ENCODE assay signal across 1 cellular context in the genomic region with DNA sequence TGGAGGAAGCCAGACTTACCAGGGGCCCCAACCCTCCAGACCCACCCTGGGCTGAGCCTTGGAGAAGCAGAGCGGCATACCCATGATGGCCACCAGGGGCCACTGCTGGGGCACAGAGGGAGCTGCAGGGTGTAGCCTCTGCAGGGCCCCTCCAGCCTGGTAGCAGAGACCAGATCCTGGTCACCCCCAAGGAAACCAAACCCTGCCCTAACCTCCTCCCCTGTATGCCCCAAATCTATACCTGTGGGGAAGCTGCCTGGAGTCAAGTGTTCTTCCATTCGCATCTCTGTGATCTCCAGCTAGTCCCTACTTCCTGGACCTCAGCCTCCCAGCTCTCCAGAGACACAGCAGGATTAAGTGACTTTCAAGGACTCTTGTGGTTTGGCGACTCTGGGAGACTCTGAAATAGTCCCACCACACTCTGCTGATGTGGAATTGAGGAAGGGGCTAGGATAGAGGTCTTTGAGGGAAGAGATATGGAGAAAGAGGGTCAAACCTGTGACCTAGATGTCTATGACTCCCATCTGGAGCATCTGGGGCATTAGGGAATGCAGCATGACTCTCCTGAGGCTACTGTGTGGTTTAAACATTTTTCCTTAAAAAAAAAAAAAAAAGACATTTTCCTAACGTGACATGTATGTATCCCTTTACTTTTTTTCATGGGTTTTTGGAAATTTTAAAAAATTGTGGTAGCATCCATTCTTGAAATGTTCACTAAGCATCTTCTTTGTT.
TF ChIP-seq lines count a peak whose summit lies in the region.

No MANE protein-coding gene starts in this region.

TF ChIP-seq in K562, 482 proteins besides CTCF, POLR2A, EP300 and RAD21 (continued from another document and continues in another):
- TF ChIP-seq, protein P1, sequence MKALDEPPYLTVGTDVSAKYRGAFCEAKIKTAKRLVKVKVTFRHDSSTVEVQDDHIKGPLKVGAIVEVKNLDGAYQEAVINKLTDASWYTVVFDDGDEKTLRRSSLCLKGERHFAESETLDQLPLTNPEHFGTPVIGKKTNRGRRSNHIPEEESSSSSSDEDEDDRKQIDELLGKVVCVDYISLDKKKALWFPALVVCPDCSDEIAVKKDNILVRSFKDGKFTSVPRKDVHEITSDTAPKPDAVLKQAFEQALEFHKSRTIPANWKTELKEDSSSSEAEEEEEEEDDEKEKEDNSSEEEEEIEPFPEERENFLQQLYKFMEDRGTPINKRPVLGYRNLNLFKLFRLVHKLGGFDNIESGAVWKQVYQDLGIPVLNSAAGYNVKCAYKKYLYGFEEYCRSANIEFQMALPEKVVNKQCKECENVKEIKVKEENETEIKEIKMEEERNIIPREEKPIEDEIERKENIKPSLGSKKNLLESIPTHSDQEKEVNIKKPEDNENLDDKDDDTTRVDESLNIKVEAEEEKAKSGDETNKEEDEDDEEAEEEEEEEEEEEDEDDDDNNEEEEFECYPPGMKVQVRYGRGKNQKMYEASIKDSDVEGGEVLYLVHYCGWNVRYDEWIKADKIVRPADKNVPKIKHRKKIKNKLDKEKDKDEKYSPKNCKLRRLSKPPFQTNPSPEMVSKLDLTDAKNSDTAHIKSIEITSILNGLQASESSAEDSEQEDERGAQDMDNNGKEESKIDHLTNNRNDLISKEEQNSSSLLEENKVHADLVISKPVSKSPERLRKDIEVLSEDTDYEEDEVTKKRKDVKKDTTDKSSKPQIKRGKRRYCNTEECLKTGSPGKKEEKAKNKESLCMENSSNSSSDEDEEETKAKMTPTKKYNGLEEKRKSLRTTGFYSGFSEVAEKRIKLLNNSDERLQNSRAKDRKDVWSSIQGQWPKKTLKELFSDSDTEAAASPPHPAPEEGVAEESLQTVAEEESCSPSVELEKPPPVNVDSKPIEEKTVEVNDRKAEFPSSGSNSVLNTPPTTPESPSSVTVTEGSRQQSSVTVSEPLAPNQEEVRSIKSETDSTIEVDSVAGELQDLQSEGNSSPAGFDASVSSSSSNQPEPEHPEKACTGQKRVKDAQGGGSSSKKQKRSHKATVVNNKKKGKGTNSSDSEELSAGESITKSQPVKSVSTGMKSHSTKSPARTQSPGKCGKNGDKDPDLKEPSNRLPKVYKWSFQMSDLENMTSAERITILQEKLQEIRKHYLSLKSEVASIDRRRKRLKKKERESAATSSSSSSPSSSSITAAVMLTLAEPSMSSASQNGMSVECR (CRISPR knock-in tag; IDR thresholded peaks at IDR 0.05): no peak
- TF ChIP-seq CTBP1 (IDR thresholded peaks at IDR 0.05; ENCODE audit: borderline replicate concordance): 0 out of 2 replicates have a peak, but pooled peaks have one; percentile 25
- peak in 1 of 3 experiments; percentile 35 for TF ChIP-seq YY1 (IDR thresholded peaks at IDR 0.05; ENCODE audit: borderline replicate concordance in 1 of 3, control insufficient read depth in 1 of 3, extremely low read depth in 1 of 3, insufficient read depth in 3 of 3, insufficient read length in 1 of 3, insufficient replicate concordance in 2 of 3, low read depth in 1 of 3, low read length in 2 of 3)
- TF ChIP-seq, protein P2, sequence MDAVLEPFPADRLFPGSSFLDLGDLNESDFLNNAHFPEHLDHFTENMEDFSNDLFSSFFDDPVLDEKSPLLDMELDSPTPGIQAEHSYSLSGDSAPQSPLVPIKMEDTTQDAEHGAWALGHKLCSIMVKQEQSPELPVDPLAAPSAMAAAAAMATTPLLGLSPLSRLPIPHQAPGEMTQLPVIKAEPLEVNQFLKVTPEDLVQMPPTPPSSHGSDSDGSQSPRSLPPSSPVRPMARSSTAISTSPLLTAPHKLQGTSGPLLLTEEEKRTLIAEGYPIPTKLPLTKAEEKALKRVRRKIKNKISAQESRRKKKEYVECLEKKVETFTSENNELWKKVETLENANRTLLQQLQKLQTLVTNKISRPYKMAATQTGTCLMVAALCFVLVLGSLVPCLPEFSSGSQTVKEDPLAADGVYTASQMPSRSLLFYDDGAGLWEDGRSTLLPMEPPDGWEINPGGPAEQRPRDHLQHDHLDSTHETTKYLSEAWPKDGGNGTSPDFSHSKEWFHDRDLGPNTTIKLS (IDR thresholded peaks at IDR 0.05; ENCODE audit: borderline replicate concordance, low read depth): 0 out of 2 replicates have a peak, but pooled peaks have one; percentile 24
- no peak for TF ChIP-seq ZNF586 (CRISPR knock-in tag; conservative IDR thresholded peaks at IDR 0.05)
- no peak for TF ChIP-seq ZBTB5 (IDR thresholded peaks at IDR 0.05)
- TF ChIP-seq E2F1 (CRISPR knock-in tag; IDR thresholded peaks at IDR 0.05): no peak
- no peak for TF ChIP-seq CLOCK (CRISPR knock-in tag; IDR thresholded peaks at IDR 0.05; ENCODE audit: borderline replicate concordance)
- TF ChIP-seq, protein P3, sequence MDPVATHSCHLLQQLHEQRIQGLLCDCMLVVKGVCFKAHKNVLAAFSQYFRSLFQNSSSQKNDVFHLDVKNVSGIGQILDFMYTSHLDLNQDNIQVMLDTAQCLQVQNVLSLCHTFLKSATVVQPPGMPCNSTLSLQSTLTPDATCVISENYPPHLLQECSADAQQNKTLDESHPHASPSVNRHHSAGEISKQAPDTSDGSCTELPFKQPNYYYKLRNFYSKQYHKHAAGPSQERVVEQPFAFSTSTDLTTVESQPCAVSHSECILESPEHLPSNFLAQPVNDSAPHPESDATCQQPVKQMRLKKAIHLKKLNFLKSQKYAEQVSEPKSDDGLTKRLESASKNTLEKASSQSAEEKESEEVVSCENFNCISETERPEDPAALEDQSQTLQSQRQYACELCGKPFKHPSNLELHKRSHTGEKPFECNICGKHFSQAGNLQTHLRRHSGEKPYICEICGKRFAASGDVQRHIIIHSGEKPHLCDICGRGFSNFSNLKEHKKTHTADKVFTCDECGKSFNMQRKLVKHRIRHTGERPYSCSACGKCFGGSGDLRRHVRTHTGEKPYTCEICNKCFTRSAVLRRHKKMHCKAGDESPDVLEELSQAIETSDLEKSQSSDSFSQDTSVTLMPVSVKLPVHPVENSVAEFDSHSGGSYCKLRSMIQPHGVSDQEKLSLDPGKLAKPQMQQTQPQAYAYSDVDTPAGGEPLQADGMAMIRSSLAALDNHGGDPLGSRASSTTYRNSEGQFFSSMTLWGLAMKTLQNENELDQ (CRISPR knock-in tag; IDR thresholded peaks at IDR 0.05; ENCODE audit: borderline replicate concordance): no peak
- TF ChIP-seq TSHZ1 (CRISPR knock-in tag; IDR thresholded peaks at IDR 0.05): no peak
- no peak for TF ChIP-seq ZNF778 (CRISPR knock-in tag; IDR thresholded peaks at IDR 0.05)
- no peak for TF ChIP-seq NFXL1 (CRISPR knock-in tag; IDR thresholded peaks at IDR 0.05)
- TF ChIP-seq CBFA2T3 (IDR thresholded peaks at IDR 0.05): no peak
- 0 out of 2 replicates have a peak, but pooled peaks have one; percentile 50 for TF ChIP-seq ZBTB1 (CRISPR knock-in tag; IDR thresholded peaks at IDR 0.05; ENCODE audit: borderline replicate concordance, low read depth)
- no peak for TF ChIP-seq ZNF780A (CRISPR knock-in tag; IDR thresholded peaks at IDR 0.05)
- TF ChIP-seq NR2C1 (IDR thresholded peaks at IDR 0.05): no peak
- TF ChIP-seq NR2C1 (tag; IDR thresholded peaks at IDR 0.05): no peak
- TF ChIP-seq NFYB (IDR thresholded peaks at IDR 0.05; ENCODE audit: extremely low read depth, insufficient read length): no peak
- TF ChIP-seq SMC3 (conservative IDR thresholded peaks at IDR 0.05; ENCODE audit: insufficient read depth, low read depth, low read length): peak; percentile 93
- no peak for TF ChIP-seq ZNF3 (CRISPR knock-in tag; IDR thresholded peaks at IDR 0.05)
- TF ChIP-seq JUN (IDR thresholded peaks at IDR 0.05; ENCODE audit: borderline replicate concordance, low read depth, low read length): no peak
- 0 out of 2 replicates have a peak, but pooled peaks have one; percentile 63 for TF ChIP-seq JUN (CRISPR knock-in tag; IDR thresholded peaks at IDR 0.05; ENCODE audit: borderline replicate concordance)
- no peak for TF ChIP-seq ZKSCAN8 (CRISPR knock-in tag; IDR thresholded peaks at IDR 0.05)
- TF ChIP-seq ZNF717 (CRISPR knock-in tag; IDR thresholded peaks at IDR 0.05): no peak
- no peak for TF ChIP-seq HNRNPH1 (optimal IDR thresholded peaks at IDR 0.05; ENCODE audit: low read depth, low read length)
- no peak for TF ChIP-seq MITF (IDR thresholded peaks at IDR 0.05)
- TF ChIP-seq E2F4 (CRISPR knock-in tag; IDR thresholded peaks at IDR 0.05; ENCODE audit: low read depth): no peak
- no peak for TF ChIP-seq ILK (tag; IDR thresholded peaks at IDR 0.05; ENCODE audit: borderline replicate concordance, low read depth)
- TF ChIP-seq HNRNPLL (IDR thresholded peaks at IDR 0.05; ENCODE audit: low read depth, low read length, poor library complexity, severe bottlenecking): no peak
- no peak for TF ChIP-seq U2AF2 (optimal IDR thresholded peaks at IDR 0.05; ENCODE audit: low read depth, low read length)
- no peak for TF ChIP-seq MCM5 (IDR thresholded peaks at IDR 0.05; ENCODE audit: low read depth)
- TF ChIP-seq PTTG1 (tag; IDR thresholded peaks at IDR 0.05; ENCODE audit: low read depth): no peak
- no peak for TF ChIP-seq TBP (optimal IDR thresholded peaks at IDR 0.05; ENCODE audit: low read depth, low read length)
- no peak for TF ChIP-seq LARP7 (IDR thresholded peaks at IDR 0.05)
